2 cellular contexts compared by ENCODE assay signal in genomic region chr9:129778469-129778868, GRCh38.
TF ChIP-seq lines count a peak whose summit lies in the region.

No MANE protein-coding gene starts in this region.

TF ChIP-seq in K562, 482 proteins besides CTCF, POLR2A, EP300 and RAD21:
- TF ChIP-seq BCOR (IDR thresholded peaks at IDR 0.05) (peak; percentile 76), RBM25 (IDR thresholded peaks at IDR 0.05; ENCODE audit: low read depth, low read length, severe bottlenecking) (peak; percentile 34), ATF6 (CRISPR knock-in tag; IDR thresholded peaks at IDR 0.05) (no peak), ZNF311 (CRISPR knock-in tag; IDR thresholded peaks at IDR 0.05) (no peak), CHCHD3 (CRISPR knock-in tag; IDR thresholded peaks at IDR 0.05) (no peak), HES1 (IDR thresholded peaks at IDR 0.05; ENCODE audit: low read depth) (no peak), CLOCK (CRISPR knock-in tag; IDR thresholded peaks at IDR 0.05; ENCODE audit: borderline replicate concordance) (no peak), NRF1 (conservative IDR thresholded peaks at IDR 0.05 in 1 of 2, IDR thresholded peaks at IDR 0.05 in 1 of 2) (no peak), PTBP1 (IDR thresholded peaks at IDR 0.05; ENCODE audit: low read depth, low read length) (0 out of 2 replicates have a peak, but pooled peaks have one; percentile 44), E2F5 (CRISPR knock-in tag; IDR thresholded peaks at IDR 0.05) (0 out of 2 replicates have a peak, but pooled peaks have one; percentile 45), ZNF212 (CRISPR knock-in tag; IDR thresholded peaks at IDR 0.05) (no peak), SMAD2 (IDR thresholded peaks at IDR 0.05; ENCODE audit: low read depth, low read length) (no peak), ILF3 (IDR thresholded peaks at IDR 0.05; ENCODE audit: borderline replicate concordance) (no peak), SUPT5H (IDR thresholded peaks at IDR 0.05) (no peak), DNMT1 (IDR thresholded peaks at IDR 0.05) (no peak), ZNF121 (CRISPR knock-in tag; conservative IDR thresholded peaks at IDR 0.05) (peak; percentile 99)
- TF ChIP-seq, protein P1, sequence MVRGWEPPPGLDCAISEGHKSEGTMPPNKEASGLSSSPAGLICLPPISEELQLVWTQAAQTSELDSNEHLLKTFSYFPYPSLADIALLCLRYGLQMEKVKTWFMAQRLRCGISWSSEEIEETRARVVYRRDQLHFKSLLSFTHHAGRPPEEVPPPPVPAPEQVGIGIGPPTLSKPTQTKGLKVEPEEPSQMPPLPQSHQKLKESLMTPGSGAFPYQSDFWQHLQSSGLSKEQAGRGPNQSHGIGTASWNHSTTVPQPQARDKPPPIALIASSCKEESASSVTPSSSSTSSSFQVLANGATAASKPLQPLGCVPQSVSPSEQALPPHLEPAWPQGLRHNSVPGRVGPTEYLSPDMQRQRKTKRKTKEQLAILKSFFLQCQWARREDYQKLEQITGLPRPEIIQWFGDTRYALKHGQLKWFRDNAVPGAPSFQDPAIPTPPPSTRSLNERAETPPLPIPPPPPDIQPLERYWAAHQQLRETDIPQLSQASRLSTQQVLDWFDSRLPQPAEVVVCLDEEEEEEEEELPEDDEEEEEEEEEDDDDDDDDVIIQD (CRISPR knock-in tag; IDR thresholded peaks at IDR 0.05): no peak
- TF ChIP-seq, protein P2, sequence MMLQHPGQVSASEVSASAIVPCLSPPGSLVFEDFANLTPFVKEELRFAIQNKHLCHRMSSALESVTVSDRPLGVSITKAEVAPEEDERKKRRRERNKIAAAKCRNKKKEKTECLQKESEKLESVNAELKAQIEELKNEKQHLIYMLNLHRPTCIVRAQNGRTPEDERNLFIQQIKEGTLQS (IDR thresholded peaks at IDR 0.05): peak; percentile 25; the same call in 1 of the 2 replicates
- TF ChIP-seq, protein P2 (CRISPR knock-in tag; conservative IDR thresholded peaks at IDR 0.05): no peak

TF ChIP-seq in WTC11, 78 proteins besides CTCF, POLR2A, EP300 and RAD21:
- TF ChIP-seq E2F1 (CRISPR knock-in tag; IDR thresholded peaks at IDR 0.05): no peak
- TF ChIP-seq USF2 (CRISPR knock-in tag; IDR thresholded peaks at IDR 0.05): no peak
- no peak for TF ChIP-seq ESRRA (CRISPR knock-in tag; IDR thresholded peaks at IDR 0.05; ENCODE audit: borderline replicate concordance)
- TF ChIP-seq PRRX2 (CRISPR knock-in tag; IDR thresholded peaks at IDR 0.05): no peak
- TF ChIP-seq, protein P3, sequence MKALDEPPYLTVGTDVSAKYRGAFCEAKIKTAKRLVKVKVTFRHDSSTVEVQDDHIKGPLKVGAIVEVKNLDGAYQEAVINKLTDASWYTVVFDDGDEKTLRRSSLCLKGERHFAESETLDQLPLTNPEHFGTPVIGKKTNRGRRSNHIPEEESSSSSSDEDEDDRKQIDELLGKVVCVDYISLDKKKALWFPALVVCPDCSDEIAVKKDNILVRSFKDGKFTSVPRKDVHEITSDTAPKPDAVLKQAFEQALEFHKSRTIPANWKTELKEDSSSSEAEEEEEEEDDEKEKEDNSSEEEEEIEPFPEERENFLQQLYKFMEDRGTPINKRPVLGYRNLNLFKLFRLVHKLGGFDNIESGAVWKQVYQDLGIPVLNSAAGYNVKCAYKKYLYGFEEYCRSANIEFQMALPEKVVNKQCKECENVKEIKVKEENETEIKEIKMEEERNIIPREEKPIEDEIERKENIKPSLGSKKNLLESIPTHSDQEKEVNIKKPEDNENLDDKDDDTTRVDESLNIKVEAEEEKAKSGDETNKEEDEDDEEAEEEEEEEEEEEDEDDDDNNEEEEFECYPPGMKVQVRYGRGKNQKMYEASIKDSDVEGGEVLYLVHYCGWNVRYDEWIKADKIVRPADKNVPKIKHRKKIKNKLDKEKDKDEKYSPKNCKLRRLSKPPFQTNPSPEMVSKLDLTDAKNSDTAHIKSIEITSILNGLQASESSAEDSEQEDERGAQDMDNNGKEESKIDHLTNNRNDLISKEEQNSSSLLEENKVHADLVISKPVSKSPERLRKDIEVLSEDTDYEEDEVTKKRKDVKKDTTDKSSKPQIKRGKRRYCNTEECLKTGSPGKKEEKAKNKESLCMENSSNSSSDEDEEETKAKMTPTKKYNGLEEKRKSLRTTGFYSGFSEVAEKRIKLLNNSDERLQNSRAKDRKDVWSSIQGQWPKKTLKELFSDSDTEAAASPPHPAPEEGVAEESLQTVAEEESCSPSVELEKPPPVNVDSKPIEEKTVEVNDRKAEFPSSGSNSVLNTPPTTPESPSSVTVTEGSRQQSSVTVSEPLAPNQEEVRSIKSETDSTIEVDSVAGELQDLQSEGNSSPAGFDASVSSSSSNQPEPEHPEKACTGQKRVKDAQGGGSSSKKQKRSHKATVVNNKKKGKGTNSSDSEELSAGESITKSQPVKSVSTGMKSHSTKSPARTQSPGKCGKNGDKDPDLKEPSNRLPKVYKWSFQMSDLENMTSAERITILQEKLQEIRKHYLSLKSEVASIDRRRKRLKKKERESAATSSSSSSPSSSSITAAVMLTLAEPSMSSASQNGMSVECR (CRISPR knock-in tag; IDR thresholded peaks at IDR 0.05; ENCODE audit: borderline replicate concordance): no peak
- TF ChIP-seq MXD4 (CRISPR knock-in tag; IDR thresholded peaks at IDR 0.05; ENCODE audit: borderline replicate concordance): no peak
- TF ChIP-seq NR2C2 (CRISPR knock-in tag; IDR thresholded peaks at IDR 0.05): no peak
- TF ChIP-seq HMGXB4 (CRISPR knock-in tag; IDR thresholded peaks at IDR 0.05): no peak
- TF ChIP-seq JAZF1 (CRISPR knock-in tag; IDR thresholded peaks at IDR 0.05): no peak
- no peak for TF ChIP-seq PREB (CRISPR knock-in tag; IDR thresholded peaks at IDR 0.05; ENCODE audit: borderline replicate concordance)
- TF ChIP-seq, protein P2 (CRISPR knock-in tag; conservative IDR thresholded peaks at IDR 0.05): no peak
- no peak for TF ChIP-seq ZNF416 (CRISPR knock-in tag; IDR thresholded peaks at IDR 0.05)
- TF ChIP-seq ZNF219 (CRISPR knock-in tag; IDR thresholded peaks at IDR 0.05; ENCODE audit: borderline replicate concordance): no peak
